In genomic region chr17:28975031-28975430, GRCh38 we compare ENCODE assay signal across 20 cellular contexts. TPM values are rescaled to one million over a fixed set of nuclear protein-coding genes. Genes with fewer than 3 reads are reported as not detected.
"Had no signal": no experiment of that assay in that cellular context is flagged by ENCODE, and none has a peak within 500 bp of the region (broad histone marks: within the 10 kb centered on the region; RNA-seq: fewer than 3 reads in every experiment).

No MANE protein-coding gene starts in this region.

- H3K9me3 Mint-ChIP-seq: naive thymus-derived CD8-positive, alpha-beta T cell had no signal

- H3K27me3 ChIP-seq: neutrophil, upper lobe of left lung, uterus had no signal

- H3K4me3 Mint-ChIP-seq: naive thymus-derived CD8-positive, alpha-beta T cell had no signal

- H3K4me3 ChIP-seq: coronary artery, mucosa of descending colon, psoas muscle, smooth muscle cell, suprapubic skin, tibial artery, upper lobe of left lung, uterus had no signal

- H3K27ac ChIP-seq: coronary artery, neutrophil, psoas muscle, suprapubic skin, tibial artery, upper lobe of left lung, uterus had no signal

- H3K4me1 ChIP-seq: psoas muscle, tibial artery, uterus had no signal

- ATAC-seq: mucosa of descending colon; naive thymus-derived CD8-positive, alpha-beta T cell had no signal

- DNase-seq: effector CD8-positive, alpha-beta T cell; foreskin melanocyte; mammary epithelial cell; mucosa of descending colon; naive thymus-derived CD8-positive, alpha-beta T cell; psoas muscle; retina; stimulated activated CD4-positive, alpha-beta T cell treated with anti-CD3 and anti-CD28 coated beads, Interleukin-2, amount 100 ng/mL, for 48 hours; stimulated activated naive CD4-positive, alpha-beta T cell treated with Interleukin-2 at 50 U/mL for 16 hours; tibial artery; upper lobe of left lung; uterus had no signal

- H3K36me3 Mint-ChIP-seq: naive thymus-derived CD8-positive, alpha-beta T cell had no signal

- H3K36me3 ChIP-seq: neutrophil, suprapubic skin, tibial artery, upper lobe of left lung, uterus had no signal

- H3K9me3 ChIP-seq: mucosa of descending colon, neutrophil, psoas muscle, suprapubic skin, tibial artery, upper lobe of left lung, uterus had no signal

RNA-seq across cellular contexts. Expression of gene SEZ6, which starts 30.8 kb away (rescaled TPM):
- total RNA-seq: dermis microvascular lymphatic vessel endothelial cell; lower leg skin; mammary epithelial cell; naive thymus-derived CD8-positive, alpha-beta T cell; osteoblast; psoas muscle; smooth muscle cell; suprapubic skin had no signal
- polyA plus RNA-seq: esophagus, mammary epithelial cell, smooth muscle cell had no signal
